9 cellular contexts compared by ENCODE assay signal in genomic region chr1:2529776-2530500, GRCh38. TPM values are rescaled to one million over a fixed set of nuclear protein-coding genes. Genes with fewer than 3 reads are reported as not detected.
DNase-seq lines count a peak whose midpoint lies in the region; ATAC-seq, FAIRE-seq and TF ChIP-seq lines count a peak whose summit lies in the region.
"Had no signal": no experiment of that assay in that cellular context is flagged by ENCODE, and none has a peak within 500 bp of the region (broad histone marks: within the 10 kb centered on the region; RNA-seq: fewer than 3 reads in every experiment).

A gene with protein sequence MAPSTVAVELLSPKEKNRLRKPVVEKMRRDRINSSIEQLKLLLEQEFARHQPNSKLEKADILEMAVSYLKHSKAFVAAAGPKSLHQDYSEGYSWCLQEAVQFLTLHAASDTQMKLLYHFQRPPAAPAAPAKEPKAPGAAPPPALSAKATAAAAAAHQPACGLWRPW (minus strand): TSS chr1:2530263. CDS start chr1:2530164, 99 bp downstream.

- in situ Hi-C loops in G401 (cut with HindIII; ENCODE audit: low sequenced_read_pairs) = no loop called here

- no peak for FAIRE-seq in kidney (lab: Jason Lieb, UNC)

- peaks cover 38% of the 10 kb centered on the region for H3K4me1 ChIP-seq in effector memory CD4-positive, alpha-beta T cell (ENCODE audit: control insufficient read depth, insufficient read depth, low read length, poor library complexity, severe bottlenecking)
- H3K4me1 ChIP-seq in neuronal stem cell (ENCODE audit: control insufficient read depth in 2 of 2, insufficient read depth in 1 of 2, low read depth in 1 of 2, low read length in 2 of 2) (peaks cover 53 to 60% of the 10 kb centered on the region in 2 donors), kidney (ENCODE audit: control insufficient read depth in 1 of 2, insufficient read depth in 1 of 2, low read depth in 1 of 2, low read length in 2 of 2) (peaks cover 7 to 20% of the 10 kb centered on the region in 2 donors)

- H3K27me3 ChIP-seq in effector memory CD4-positive, alpha-beta T cell (replicated peaks; ENCODE audit: control insufficient read depth, insufficient read depth, low read length, poor library complexity, severe bottlenecking) = peaks cover 25% of the 10 kb centered on the region
- H3K27me3 ChIP-seq in neuronal stem cell (ENCODE audit: control insufficient read depth in 3 of 3, insufficient read depth in 3 of 3, low read depth in 1 of 3, low read length in 3 of 3) (peaks cover 0 to 74% (median 4%) of the 10 kb centered on the region in 3 experiments), MG63 (no peaks in the 10 kb centered on the region)

- intact Hi-C loops in kidney (cut with DNase I) = no loop called here

- peaks cover 13% of the 10 kb centered on the region for H3K79me1 ChIP-seq in neuronal stem cell (ENCODE audit: low read depth, low read length)

- peak within 1 kb of the TSS; percentile 67 for H4K91ac ChIP-seq in neuronal stem cell (ENCODE audit: low read depth, low read length, poor library complexity)

- H3K4me3 ChIP-seq in effector memory CD4-positive, alpha-beta T cell (ENCODE audit: insufficient read depth, low read depth, low read length, poor library complexity, severe bottlenecking) = peak within 1 kb of the TSS; percentile 49
- peak within 1 kb of the TSS; percentile 46 to 96 for H3K4me3 ChIP-seq in neuronal stem cell (ENCODE audit: low read length in 2 of 2)
- H3K4me3 ChIP-seq in MG63 = no peak within 1 kb of the TSS
- no peak within 1 kb of the TSS for H3K4me3 ChIP-seq in kidney (ENCODE audit: low read length in 2 of 2)

- H2BK12ac ChIP-seq in neuronal stem cell (ENCODE audit: low read length) = peak within 1 kb of the TSS; percentile 35

- peak within 1 kb of the TSS; percentile 75 for H2AFZ ChIP-seq in neuronal stem cell (ENCODE audit: low read length)

- peak within 1 kb of the TSS; percentile 100 for H3K18ac ChIP-seq in neuronal stem cell (ENCODE audit: low read length)

- peak within 1 kb of the TSS; percentile 63 for H3K23ac ChIP-seq in neuronal stem cell (ENCODE audit: low read depth, low read length, poor library complexity)

- H2BK15ac ChIP-seq in neuronal stem cell (ENCODE audit: low read length) = peak within 1 kb of the TSS; percentile 60

- WGBS in neuronal stem cell (ENCODE audit: extremely low coverage in 2 of 2, insufficient read length in 2 of 2, insufficient replicate concordance in 1 of 2), 2 donors = no CpG with 5 or more reads among the region's 93 CpGs

- DNase-seq in DMS79 (lab: John Stamatoyannopoulos, UW) (peak; percentile 68), OCI-M1 (lab: John Stamatoyannopoulos, UW) (peak; percentile 60), neuronal stem cell (ENCODE audit: low spot score) (peak; percentile 96), MG63 (no peak), kidney (no peak), G401 (ENCODE audit: low spot score) (no peak)
- no peak for DNase-seq in effector memory CD4-positive, alpha-beta T cell

- H3K14ac ChIP-seq in neuronal stem cell (ENCODE audit: low read length) = peak within 1 kb of the TSS; percentile 76

- TF ChIP-seq CTCF in kidney (IDR thresholded peaks at IDR 0.05; ENCODE audit: borderline replicate concordance, extremely low read depth, insufficient read depth) = no peak

- no peak for ATAC-seq in HG03342 (IDR thresholded peaks at IDR 0.05; ENCODE audit: unreplicated experiment)

- H3K4ac ChIP-seq in neuronal stem cell (ENCODE audit: low read length) = peak within 1 kb of the TSS; percentile 99

- no peaks in the 10 kb centered on the region for H3K36me3 ChIP-seq in effector memory CD4-positive, alpha-beta T cell (ENCODE audit: control insufficient read depth, insufficient read depth, low read length)
- peaks cover 0 to 11% of the 10 kb centered on the region in 2 donors for H3K36me3 ChIP-seq in neuronal stem cell (replicated peaks in 1 of 2; ENCODE audit: control insufficient read depth in 2 of 2, insufficient read depth in 2 of 2, low read length in 2 of 2)
- 0 out of 2 replicates have a peak, but pooled peaks cover 5% of the 10 kb centered on the region for H3K36me3 ChIP-seq in MG63
- no peaks in the 10 kb centered on the region for H3K36me3 ChIP-seq in kidney (ENCODE audit: control insufficient read depth in 1 of 2, insufficient read depth in 2 of 2, low read length in 2 of 2)

- peak within 1 kb of the TSS; percentile 18 for H3K27ac ChIP-seq in effector memory CD4-positive, alpha-beta T cell (ENCODE audit: insufficient read depth, low read length, poor library complexity, severe bottlenecking)
- H3K27ac ChIP-seq in neuronal stem cell (replicated peaks; ENCODE audit: low read length) (peak within 1 kb of the TSS; percentile 81), kidney (ENCODE audit: low read depth in 2 of 2, low read length in 2 of 2) (no peak within 1 kb of the TSS)

- H2AK5ac ChIP-seq in neuronal stem cell (ENCODE audit: low read depth, low read length) = peak within 1 kb of the TSS; percentile 100

- H3K9ac ChIP-seq in neuronal stem cell (ENCODE audit: low read depth, low read length, poor library complexity) = peak within 1 kb of the TSS; percentile 90
- no peak within 1 kb of the TSS for H3K9ac ChIP-seq in kidney (ENCODE audit: low read length in 2 of 2)

- H3K9me3 ChIP-seq in effector memory CD4-positive, alpha-beta T cell (ENCODE audit: control insufficient read depth, low read length) = no peaks in the 10 kb centered on the region
- no peaks in the 10 kb centered on the region for H3K9me3 ChIP-seq in neuronal stem cell (replicated peaks in 1 of 2; ENCODE audit: control insufficient read depth in 2 of 2, insufficient read depth in 1 of 2, low read depth in 1 of 2, low read length in 2 of 2)
- H3K9me3 ChIP-seq in MG63 = no peaks in the 10 kb centered on the region
- no peaks in the 10 kb centered on the region for H3K9me3 ChIP-seq in kidney (ENCODE audit: control insufficient read depth in 1 of 2, low read length in 2 of 2)

- H4K8ac ChIP-seq in neuronal stem cell (ENCODE audit: low read depth, low read length) = no peak within 1 kb of the TSS

- peak within 1 kb of the TSS; percentile 79 for H3K4me2 ChIP-seq in neuronal stem cell (ENCODE audit: insufficient read depth, low read length, poor library complexity, severe bottlenecking)

- peak within 1 kb of the TSS; percentile 100 for H2BK5ac ChIP-seq in neuronal stem cell (ENCODE audit: low read length)

- peak within 1 kb of the TSS; percentile 62 for H2BK120ac ChIP-seq in neuronal stem cell (ENCODE audit: low read depth, low read length)

RNA-seq across cellular contexts. Expression of the gene that starts here (rescaled TPM):
- polyA plus RNA-seq in neuronal stem cell (2013, experiment 1 of 2) = 208 TPM
- polyA plus RNA-seq in neuronal stem cell (2013, experiment 2 of 2) = 209 TPM
- not detected in 2 replicates for total RNA-seq in MG63 (2014; rRNA removed; shearing (Covaris generic); ENCODE audit: low replicate concordance)
- total RNA-seq in kidney = 0.44 TPM
- not detected for polyA plus RNA-seq in kidney (ENCODE audit: insufficient read depth, low read depth, low replicate concordance)
- not detected in 2 replicates for total RNA-seq in G401 (2014; rRNA removed; shearing (Covaris generic))
- total RNA-seq: H4 had no signal

Comparison
In these comparisons a context has a peak if more than half of its experiments do, and no peak if none do; other contexts are left out.
1. DNase-seq: peak in DMS79 (single experiment), OCI-M1 (single experiment) and neuronal stem cell (single experiment); none in effector memory CD4-positive, alpha-beta T cell (0 of 3), MG63 (single experiment), kidney (single experiment) and G401 (single experiment).
2. H3K27ac ChIP-seq: peak in effector memory CD4-positive, alpha-beta T cell (single experiment) and neuronal stem cell (single experiment); none in kidney (0 of 2).
3. H3K4me3 ChIP-seq: peak in effector memory CD4-positive, alpha-beta T cell (single experiment) and neuronal stem cell (2 of 2); none in MG63 (single experiment) and kidney (0 of 2).